In the genomic region with DNA sequence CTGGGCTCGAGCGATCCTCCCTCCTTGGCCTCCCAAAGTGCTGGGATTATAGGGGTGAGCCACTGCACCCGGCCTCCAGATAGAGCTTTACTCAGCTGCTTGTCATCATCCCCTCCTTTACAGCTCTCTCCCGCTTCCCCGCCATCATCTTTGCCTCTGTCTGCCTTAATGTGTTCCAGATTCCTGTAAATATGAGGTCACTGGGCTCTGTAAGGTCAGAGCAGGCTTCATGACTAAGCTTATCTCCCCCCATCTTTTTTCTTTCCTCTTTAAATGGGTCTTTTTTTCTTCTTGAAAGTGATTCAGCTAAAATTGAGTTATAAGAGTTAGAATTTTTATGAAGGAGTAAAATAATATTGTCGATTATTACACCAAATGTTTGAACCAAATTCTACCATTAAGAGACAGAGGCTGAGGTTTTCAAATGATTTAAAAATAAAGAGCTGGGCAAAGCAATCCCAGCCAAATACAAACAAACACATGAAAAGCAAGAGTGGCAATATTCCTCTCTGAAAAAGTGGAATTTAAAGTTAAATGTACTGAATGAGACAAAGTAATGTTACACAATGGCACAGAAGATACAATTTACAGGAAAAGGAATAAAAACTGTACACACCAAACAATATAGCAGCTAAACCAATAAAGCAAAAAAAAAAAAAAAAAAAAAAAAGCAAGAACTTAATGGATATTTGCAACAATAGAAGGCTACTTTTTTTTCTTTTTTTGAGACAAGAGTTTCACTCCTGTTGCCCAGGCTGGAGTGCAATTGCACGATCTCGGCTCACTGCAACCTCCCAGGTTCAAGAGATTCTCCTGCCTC, we compare ENCODE assay signal across 1 cellular context.
A peak's percentile ranks its signal among the peaks of the same experiment; 100 is the strongest.
TF ChIP-seq lines count a peak whose summit lies in the region.

No MANE protein-coding gene starts in this region.

TF ChIP-seq in K562, 482 proteins besides CTCF, POLR2A, EP300 and RAD21 (continued from another document and continues in another):
- TF ChIP-seq, protein P1, sequence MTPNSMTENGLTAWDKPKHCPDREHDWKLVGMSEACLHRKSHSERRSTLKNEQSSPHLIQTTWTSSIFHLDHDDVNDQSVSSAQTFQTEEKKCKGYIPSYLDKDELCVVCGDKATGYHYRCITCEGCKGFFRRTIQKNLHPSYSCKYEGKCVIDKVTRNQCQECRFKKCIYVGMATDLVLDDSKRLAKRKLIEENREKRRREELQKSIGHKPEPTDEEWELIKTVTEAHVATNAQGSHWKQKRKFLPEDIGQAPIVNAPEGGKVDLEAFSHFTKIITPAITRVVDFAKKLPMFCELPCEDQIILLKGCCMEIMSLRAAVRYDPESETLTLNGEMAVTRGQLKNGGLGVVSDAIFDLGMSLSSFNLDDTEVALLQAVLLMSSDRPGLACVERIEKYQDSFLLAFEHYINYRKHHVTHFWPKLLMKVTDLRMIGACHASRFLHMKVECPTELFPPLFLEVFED (CRISPR knock-in tag; conservative IDR thresholded peaks at IDR 0.05), result no peak
- TF ChIP-seq, protein P2, sequence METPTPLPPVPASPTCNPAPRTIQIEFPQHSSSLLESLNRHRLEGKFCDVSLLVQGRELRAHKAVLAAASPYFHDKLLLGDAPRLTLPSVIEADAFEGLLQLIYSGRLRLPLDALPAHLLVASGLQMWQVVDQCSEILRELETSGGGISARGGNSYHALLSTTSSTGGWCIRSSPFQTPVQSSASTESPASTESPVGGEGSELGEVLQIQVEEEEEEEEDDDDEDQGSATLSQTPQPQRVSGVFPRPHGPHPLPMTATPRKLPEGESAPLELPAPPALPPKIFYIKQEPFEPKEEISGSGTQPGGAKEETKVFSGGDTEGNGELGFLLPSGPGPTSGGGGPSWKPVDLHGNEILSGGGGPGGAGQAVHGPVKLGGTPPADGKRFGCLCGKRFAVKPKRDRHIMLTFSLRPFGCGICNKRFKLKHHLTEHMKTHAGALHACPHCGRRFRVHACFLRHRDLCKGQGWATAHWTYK (CRISPR knock-in tag; IDR thresholded peaks at IDR 0.05), result no peak
- TF ChIP-seq DACH1 (IDR thresholded peaks at IDR 0.05; ENCODE audit: partially characterized antibody), result no peak
- TF ChIP-seq KDM4B (IDR thresholded peaks at IDR 0.05; ENCODE audit: borderline replicate concordance in 2 of 2, low read depth in 1 of 2), result no peak
- peak; percentile 79; the same call in 1 of the 2 replicates for TF ChIP-seq SMARCE1 (IDR thresholded peaks at IDR 0.05)
- 0 out of 2 replicates have a peak, but pooled peaks have one; percentile 24 for TF ChIP-seq NFE2L1 (tag; IDR thresholded peaks at IDR 0.05; ENCODE audit: borderline replicate concordance, low read depth)
- TF ChIP-seq U2AF2 (optimal IDR thresholded peaks at IDR 0.05; ENCODE audit: low read depth, low read length), result no peak
- TF ChIP-seq LEF1 (IDR thresholded peaks at IDR 0.05), result peak; percentile 46; the same call in 1 of the 2 replicates
- TF ChIP-seq C11orf30 (IDR thresholded peaks at IDR 0.05; ENCODE audit: low read depth), result peak; percentile 95
- no peak for TF ChIP-seq HNRNPLL (IDR thresholded peaks at IDR 0.05; ENCODE audit: low read depth, low read length, poor library complexity, severe bottlenecking)
- TF ChIP-seq ZEB2 (IDR thresholded peaks at IDR 0.05), result peak; percentile 58; the same call in 1 of the 2 replicates
- TF ChIP-seq, protein P3, sequence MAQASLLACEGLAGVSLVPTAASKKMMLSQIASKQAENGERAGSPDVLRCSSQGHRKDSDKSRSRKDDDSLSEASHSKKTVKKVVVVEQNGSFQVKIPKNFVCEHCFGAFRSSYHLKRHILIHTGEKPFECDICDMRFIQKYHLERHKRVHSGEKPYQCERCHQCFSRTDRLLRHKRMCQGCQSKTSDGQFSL (CRISPR knock-in tag; IDR thresholded peaks at IDR 0.05), result no peak
- TF ChIP-seq, protein P3 (tag; IDR thresholded peaks at IDR 0.05), result peak in 1 of 2 experiments; percentile 44; a peak in 1 of 4 replicates
- no peak for TF ChIP-seq NFYB (IDR thresholded peaks at IDR 0.05; ENCODE audit: extremely low read depth, insufficient read length)
- TF ChIP-seq ZKSCAN1 (IDR thresholded peaks at IDR 0.05; ENCODE audit: low read depth, low read length), result no peak
- TF ChIP-seq NCOA1 (IDR thresholded peaks at IDR 0.05; ENCODE audit: low read depth), result peak; percentile 81
- no peak for TF ChIP-seq ZNF23 (CRISPR knock-in tag; IDR thresholded peaks at IDR 0.05)
- TF ChIP-seq PHF21A (IDR thresholded peaks at IDR 0.05; ENCODE audit: borderline replicate concordance, low read depth), result peak; percentile 48; the same call in 1 of the 2 replicates
- no peak for TF ChIP-seq CBX2 (IDR thresholded peaks at IDR 0.05; ENCODE audit: insufficient read depth, low read length, poor library complexity, severe bottlenecking)
- TF ChIP-seq NFE2 (IDR thresholded peaks at IDR 0.05; ENCODE audit: low read depth), result peak; percentile 93
- TF ChIP-seq NR4A1 (CRISPR knock-in tag; IDR thresholded peaks at IDR 0.05), result no peak
- TF ChIP-seq NR4A1 (tag; IDR thresholded peaks at IDR 0.05), result no peak
- TF ChIP-seq CEBPG (CRISPR knock-in tag; IDR thresholded peaks at IDR 0.05), result no peak
- peak in 1 of 2 experiments; percentile 54; a peak in 2 of 4 replicates for TF ChIP-seq CEBPG (tag; conservative IDR thresholded peaks at IDR 0.05 in 1 of 2, IDR thresholded peaks at IDR 0.05 in 1 of 2)
- TF ChIP-seq, protein P4, sequence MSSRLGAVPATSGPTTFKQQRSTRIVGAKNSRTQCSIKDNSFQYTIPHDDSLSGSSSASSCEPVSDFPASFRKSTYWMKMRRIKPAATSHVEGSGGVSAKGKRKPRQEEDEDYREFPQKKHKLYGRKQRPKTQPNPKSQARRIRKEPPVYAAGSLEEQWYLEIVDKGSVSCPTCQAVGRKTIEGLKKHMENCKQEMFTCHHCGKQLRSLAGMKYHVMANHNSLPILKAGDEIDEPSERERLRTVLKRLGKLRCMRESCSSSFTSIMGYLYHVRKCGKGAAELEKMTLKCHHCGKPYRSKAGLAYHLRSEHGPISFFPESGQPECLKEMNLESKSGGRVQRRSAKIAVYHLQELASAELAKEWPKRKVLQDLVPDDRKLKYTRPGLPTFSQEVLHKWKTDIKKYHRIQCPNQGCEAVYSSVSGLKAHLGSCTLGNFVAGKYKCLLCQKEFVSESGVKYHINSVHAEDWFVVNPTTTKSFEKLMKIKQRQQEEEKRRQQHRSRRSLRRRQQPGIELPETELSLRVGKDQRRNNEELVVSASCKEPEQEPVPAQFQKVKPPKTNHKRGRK (tag; IDR thresholded peaks at IDR 0.05), result peak; percentile 46; the same call in 1 of the 2 replicates
- TF ChIP-seq SMAD4 (CRISPR knock-in tag; conservative IDR thresholded peaks at IDR 0.05), result peak; percentile 49; the same call in 1 of the 2 replicates
- TF ChIP-seq ZBED1 (IDR thresholded peaks at IDR 0.05), result no peak
- peak; percentile 53 for TF ChIP-seq ESRRA (IDR thresholded peaks at IDR 0.05; ENCODE audit: borderline replicate concordance, low read depth)
- TF ChIP-seq, protein P5, sequence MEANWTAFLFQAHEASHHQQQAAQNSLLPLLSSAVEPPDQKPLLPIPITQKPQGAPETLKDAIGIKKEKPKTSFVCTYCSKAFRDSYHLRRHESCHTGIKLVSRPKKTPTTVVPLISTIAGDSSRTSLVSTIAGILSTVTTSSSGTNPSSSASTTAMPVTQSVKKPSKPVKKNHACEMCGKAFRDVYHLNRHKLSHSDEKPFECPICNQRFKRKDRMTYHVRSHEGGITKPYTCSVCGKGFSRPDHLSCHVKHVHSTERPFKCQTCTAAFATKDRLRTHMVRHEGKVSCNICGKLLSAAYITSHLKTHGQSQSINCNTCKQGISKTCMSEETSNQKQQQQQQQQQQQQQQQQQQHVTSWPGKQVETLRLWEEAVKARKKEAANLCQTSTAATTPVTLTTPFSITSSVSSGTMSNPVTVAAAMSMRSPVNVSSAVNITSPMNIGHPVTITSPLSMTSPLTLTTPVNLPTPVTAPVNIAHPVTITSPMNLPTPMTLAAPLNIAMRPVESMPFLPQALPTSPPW (CRISPR knock-in tag; IDR thresholded peaks at IDR 0.05), result peak; percentile 72
- peak; percentile 89 for TF ChIP-seq CTBP1 (IDR thresholded peaks at IDR 0.05; ENCODE audit: borderline replicate concordance)
- TF ChIP-seq CBFA2T3 (IDR thresholded peaks at IDR 0.05), result peak; percentile 60
- TF ChIP-seq JUND (IDR thresholded peaks at IDR 0.05; ENCODE audit: borderline replicate concordance, low read depth, low read length), result peak; percentile 93
- peak; percentile 94; the same call in 2 of the 3 replicates for TF ChIP-seq JUND (tag; IDR thresholded peaks at IDR 0.05; ENCODE audit: borderline replicate concordance, low read depth, low read length)
- peak in 1 of 3 experiments; percentile 73 for TF ChIP-seq YY1 (IDR thresholded peaks at IDR 0.05; ENCODE audit: borderline replicate concordance in 1 of 3, control insufficient read depth in 1 of 3, extremely low read depth in 1 of 3, insufficient read depth in 3 of 3, insufficient read length in 1 of 3, insufficient replicate concordance in 2 of 3, low read depth in 1 of 3, low read length in 2 of 3)
- 0 out of 4 replicates have a peak, but pooled peaks of 1 of the 2 experiments have one; percentile 33 for TF ChIP-seq TEAD1 (CRISPR knock-in tag; IDR thresholded peaks at IDR 0.05)
- 0 out of 4 replicates have a peak, but pooled peaks of 1 of the 2 experiments have one; percentile 58 for TF ChIP-seq ARNT (IDR thresholded peaks at IDR 0.05)
- peak; percentile 30 for TF ChIP-seq TBP (optimal IDR thresholded peaks at IDR 0.05; ENCODE audit: low read depth, low read length)
- TF ChIP-seq ARID1B (IDR thresholded peaks at IDR 0.05), result peak; percentile 82
- peak; percentile 69 for TF ChIP-seq CREM (IDR thresholded peaks at IDR 0.05; ENCODE audit: low read depth)
- no peak for TF ChIP-seq SNRNP70 (optimal IDR thresholded peaks at IDR 0.05; ENCODE audit: low read depth, low read length)
- TF ChIP-seq NR2C1 (IDR thresholded peaks at IDR 0.05), result peak; percentile 45; the same call in 1 of the 2 replicates
- peak; percentile 65 for TF ChIP-seq NR2C1 (tag; IDR thresholded peaks at IDR 0.05)
- peak; percentile 60; the same call in 1 of the 2 replicates for TF ChIP-seq SMARCC2 (IDR thresholded peaks at IDR 0.05; ENCODE audit: low read depth)
- TF ChIP-seq SIN3B (IDR thresholded peaks at IDR 0.05; ENCODE audit: low read depth), result no peak
- TF ChIP-seq CREB1 (IDR thresholded peaks at IDR 0.05), result peak; percentile 50; the same call in 1 of the 2 replicates
- TF ChIP-seq CREB1 (CRISPR knock-in tag; IDR thresholded peaks at IDR 0.05), result no peak
- peak; percentile 49 for TF ChIP-seq RBM25 (IDR thresholded peaks at IDR 0.05; ENCODE audit: low read depth, low read length, severe bottlenecking)
- TF ChIP-seq TEAD4 (IDR thresholded peaks at IDR 0.05; ENCODE audit: low read length), result peak; percentile 34; the same call in 1 of the 2 replicates
- TF ChIP-seq TEAD4 (CRISPR knock-in tag; IDR thresholded peaks at IDR 0.05; ENCODE audit: borderline replicate concordance), result no peak
- TF ChIP-seq FOSL1 (tag; conservative IDR thresholded peaks at IDR 0.05), result peak; percentile 90
- TF ChIP-seq, protein P6, sequence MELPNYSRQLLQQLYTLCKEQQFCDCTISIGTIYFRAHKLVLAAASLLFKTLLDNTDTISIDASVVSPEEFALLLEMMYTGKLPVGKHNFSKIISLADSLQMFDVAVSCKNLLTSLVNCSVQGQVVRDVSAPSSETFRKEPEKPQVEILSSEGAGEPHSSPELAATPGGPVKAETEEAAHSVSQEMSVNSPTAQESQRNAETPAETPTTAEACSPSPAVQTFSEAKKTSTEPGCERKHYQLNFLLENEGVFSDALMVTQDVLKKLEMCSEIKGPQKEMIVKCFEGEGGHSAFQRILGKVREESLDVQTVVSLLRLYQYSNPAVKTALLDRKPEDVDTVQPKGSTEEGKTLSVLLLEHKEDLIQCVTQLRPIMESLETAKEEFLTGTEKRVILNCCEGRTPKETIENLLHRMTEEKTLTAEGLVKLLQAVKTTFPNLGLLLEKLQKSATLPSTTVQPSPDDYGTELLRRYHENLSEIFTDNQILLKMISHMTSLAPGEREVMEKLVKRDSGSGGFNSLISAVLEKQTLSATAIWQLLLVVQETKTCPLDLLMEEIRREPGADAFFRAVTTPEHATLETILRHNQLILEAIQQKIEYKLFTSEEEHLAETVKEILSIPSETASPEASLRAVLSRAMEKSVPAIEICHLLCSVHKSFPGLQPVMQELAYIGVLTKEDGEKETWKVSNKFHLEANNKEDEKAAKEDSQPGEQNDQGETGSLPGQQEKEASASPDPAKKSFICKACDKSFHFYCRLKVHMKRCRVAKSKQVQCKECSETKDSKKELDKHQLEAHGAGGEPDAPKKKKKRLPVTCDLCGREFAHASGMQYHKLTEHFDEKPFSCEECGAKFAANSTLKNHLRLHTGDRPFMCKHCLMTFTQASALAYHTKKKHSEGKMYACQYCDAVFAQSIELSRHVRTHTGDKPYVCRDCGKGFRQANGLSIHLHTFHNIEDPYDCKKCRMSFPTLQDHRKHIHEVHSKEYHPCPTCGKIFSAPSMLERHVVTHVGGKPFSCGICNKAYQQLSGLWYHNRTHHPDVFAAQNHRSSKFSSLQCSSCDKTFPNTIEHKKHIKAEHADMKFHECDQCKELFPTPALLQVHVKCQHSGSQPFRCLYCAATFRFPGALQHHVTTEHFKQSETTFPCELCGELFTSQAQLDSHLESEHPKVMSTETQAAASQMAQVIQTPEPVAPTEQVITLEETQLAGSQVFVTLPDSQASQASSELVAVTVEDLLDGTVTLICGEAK (IDR thresholded peaks at IDR 0.05), result peak; percentile 54
- TF ChIP-seq, protein P6 (CRISPR knock-in tag; IDR thresholded peaks at IDR 0.05), result no peak
- peak in 1 of 2 experiments; percentile 69; a peak in 1 of 4 replicates for TF ChIP-seq HDAC1 (IDR thresholded peaks at IDR 0.05)
